Comparison of ENCODE assay signal across 8 cellular contexts in the genomic region with DNA sequence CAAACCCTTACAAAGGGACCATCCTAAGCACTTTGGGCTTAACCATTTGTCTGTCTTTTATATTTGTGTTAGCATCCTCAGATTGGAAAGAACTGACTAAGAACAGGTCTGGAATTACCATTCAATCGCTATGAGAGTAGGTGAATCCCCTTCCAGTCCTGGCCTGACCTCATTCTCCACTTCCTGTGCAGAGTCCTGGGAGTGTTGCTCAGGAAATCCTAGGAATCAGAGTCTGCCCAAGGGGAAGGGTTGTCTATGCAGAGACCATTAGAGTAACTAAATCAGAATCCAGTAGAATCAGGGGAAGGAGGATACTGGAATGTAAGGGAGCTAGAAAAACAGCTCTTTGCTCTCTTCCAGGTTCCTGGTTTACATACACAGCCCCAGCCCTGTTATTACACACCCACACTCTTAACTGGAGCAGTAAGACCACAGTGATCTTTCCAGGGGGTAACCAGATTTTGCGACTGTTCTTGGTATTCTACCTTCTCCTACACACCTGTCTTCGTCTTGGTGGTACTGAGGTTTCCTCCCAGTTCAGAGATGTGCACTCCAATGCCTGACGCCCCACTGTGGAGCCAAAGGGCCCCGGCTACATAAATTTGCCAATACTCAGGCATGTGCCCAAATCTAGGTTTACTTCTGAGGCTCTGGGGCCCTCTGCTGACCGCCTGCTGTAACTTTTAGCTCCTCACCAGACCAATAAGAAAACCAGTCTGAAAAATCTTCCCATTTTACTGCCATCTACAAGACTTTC.
DNase-seq lines count a peak whose midpoint lies in the region; ATAC-seq, FAIRE-seq and TF ChIP-seq lines count a peak whose summit lies in the region.

No MANE protein-coding gene starts in this region.

- peak; percentile 84 for FAIRE-seq in GM12892 (lab: Jason Lieb, UNC)

- H3K36me3 ChIP-seq in aorta (ENCODE audit: control insufficient read depth in 1 of 2, insufficient read depth in 2 of 2, low read length in 1 of 2): no peaks in the 10 kb centered on the region

- H3K4me3 ChIP-seq in AG09309 (ENCODE audit: control insufficient read depth, low read depth, low read length) (no peak overlapping the region), aorta (ENCODE audit: low read length in 2 of 2) (no peak overlapping the region)

- peak overlapping the region; percentile 53 for H3K27ac Mint-ChIP-seq in activated T-cell treated with anti-CD3 and anti-CD28 coated beads, Interleukin-2, amount 50 U/mL, for 24 hours
- peak overlapping the region; percentile 7 to 76 (median 75) for H3K27ac Mint-ChIP-seq in nephron

- no peaks in the 10 kb centered on the region for H3K9me3 ChIP-seq in aorta (ENCODE audit: control insufficient read depth, low read length)

- no peak overlapping the region for H3K27ac ChIP-seq in aorta (ENCODE audit: low read depth in 1 of 2, low read length in 2 of 2)

- peak; percentile 86 for ATAC-seq in aorta (ENCODE audit: low FRiP score)
- ATAC-seq in GM21381 (IDR thresholded peaks at IDR 0.05; ENCODE audit: unreplicated experiment): no peak

- H3K4me3 Mint-ChIP-seq in activated T-cell treated with anti-CD3 and anti-CD28 coated beads, Interleukin-2, amount 50 U/mL, for 24 hours: no peak overlapping the region
- no peak overlapping the region for H3K4me3 Mint-ChIP-seq in nephron

- DNase-seq in AG09309 (ENCODE audit: low read depth) (no peak), GM12892 (ENCODE audit: insufficient read length) (no peak), NCI-H2227 treated with DMSO at 0.1 percent for 48 hours (lab: John Stamatoyannopoulos, UW) (peak; percentile 47), fibroblast of peridontal ligament (ENCODE audit: extremely low read depth) (peak; percentile 83), aorta (peak; percentile 79 to 81)
- DNase-seq in activated T-cell treated with anti-CD3 and anti-CD28 coated beads, Interleukin-2, amount 50 U/mL, for 24 hours: peak; percentile 54

- H3K9me3 Mint-ChIP-seq in activated T-cell treated with anti-CD3 and anti-CD28 coated beads, Interleukin-2, amount 50 U/mL, for 24 hours: no peaks in the 10 kb centered on the region
- no peaks in the 10 kb centered on the region for H3K9me3 Mint-ChIP-seq in nephron

- TF ChIP-seq CTCF in AG09309 (IDR thresholded peaks at IDR 0.05; ENCODE audit: control insufficient read depth, insufficient read depth, low read depth, low read length, missing control alignments) (peak; percentile 77), nephron (IDR thresholded peaks at IDR 0.05; ENCODE audit: unreplicated experiment in 3 of 3) (peak; percentile 68 to 74 (median 71))

- no peaks in the 10 kb centered on the region for H3K27me3 ChIP-seq in aorta (ENCODE audit: control insufficient read depth in 1 of 2, insufficient read depth in 2 of 2, low read length in 1 of 2)

- intact Hi-C loops in aorta (cut with DNase I): loop anchor here in 1 of 2 donors (10.0 kb wide), 1 partner anchor 183 kb away; no protein-coding TSS in a partner anchor

- TF ChIP-seq POLR2A in GM12892 (IDR thresholded peaks at IDR 0.05; ENCODE audit: low read depth, low read length): no peak

- H3K27me3 Mint-ChIP-seq in activated T-cell treated with anti-CD3 and anti-CD28 coated beads, Interleukin-2, amount 50 U/mL, for 24 hours: no peaks in the 10 kb centered on the region
- no peaks in the 10 kb centered on the region for H3K27me3 Mint-ChIP-seq in nephron (ENCODE audit: low read depth)

- 15 to 19% methylated on average over 6 of the region's 6 CpGs for WGBS in aorta, 2 donors

- H3K4me1 ChIP-seq in aorta (ENCODE audit: control insufficient read depth in 1 of 2, insufficient read depth in 2 of 2, low read length in 2 of 2): peaks cover 2 to 3% of the 10 kb centered on the region in 2 donors

- peaks cover 55% of the 10 kb centered on the region for H3K36me3 Mint-ChIP-seq in activated T-cell treated with anti-CD3 and anti-CD28 coated beads, Interleukin-2, amount 50 U/mL, for 24 hours (ENCODE audit: low read depth)
- peaks cover under 1% of the 10 kb centered on the region for H3K36me3 Mint-ChIP-seq in nephron (ENCODE audit: low read depth)

- peaks cover 58% of the 10 kb centered on the region for H3K4me1 Mint-ChIP-seq in activated T-cell treated with anti-CD3 and anti-CD28 coated beads, Interleukin-2, amount 50 U/mL, for 24 hours (ENCODE audit: low read depth)
- peaks cover 57% of the 10 kb centered on the region for H3K4me1 Mint-ChIP-seq in nephron

Comparison
In these comparisons a context has a peak if more than half of its experiments do, and no peak if none do; other contexts are left out.
1. DNase-seq: peak in NCI-H2227 treated with DMSO at 0.1 percent for 48 hours (single experiment), activated T-cell treated with anti-CD3 and anti-CD28 coated beads, Interleukin-2, amount 50 U/mL, for 24 hours (single experiment), fibroblast of peridontal ligament (single experiment) and aorta (2 of 2); none in AG09309 (single experiment) and GM12892 (single experiment).